11 cellular contexts compared by ENCODE assay signal in genomic region chr11:83047515-83048225, GRCh38. TPM values are rescaled to one million over a fixed set of nuclear protein-coding genes. Genes with fewer than 3 reads are reported as not detected.
DNase-seq lines count a peak whose midpoint lies in the region; ATAC-seq, FAIRE-seq and TF ChIP-seq lines count a peak whose summit lies in the region.
"Had no signal": no experiment of that assay in that cellular context is flagged by ENCODE, and none has a peak within 500 bp of the region (broad histone marks: within the 10 kb centered on the region; RNA-seq: fewer than 3 reads in every experiment).

No MANE protein-coding gene starts in this region.

- peaks cover 73% of the 10 kb centered on the region for H3K4me1 ChIP-seq in A549
- peaks cover 16% of the 10 kb centered on the region for H3K4me1 ChIP-seq in HEK293 (ENCODE audit: control insufficient read depth, insufficient read depth, low read length)
- peaks cover 63% of the 10 kb centered on the region for H3K4me1 ChIP-seq in OCI-LY7 (ENCODE audit: insufficient read depth, low read length, poor library complexity, severe bottlenecking)
- H3K4me1 ChIP-seq in H9 (ENCODE audit: insufficient read depth, low read length) = peaks cover 7% of the 10 kb centered on the region

- peaks cover 26% of the 10 kb centered on the region; the same call in 1 of the 2 replicates for H4K20me1 ChIP-seq in OCI-LY7 (ENCODE audit: insufficient read depth, low read length)
- H4K20me1 ChIP-seq in H9 (ENCODE audit: control insufficient read depth, insufficient read depth, insufficient read length) = no peaks in the 10 kb centered on the region

- peak overlapping the region; percentile 71 for H3K27ac Mint-ChIP-seq in memory B cell
- peak overlapping the region in 1 of 3 experiments; percentile 15; a peak in 3 of 7 replicates for H3K27ac Mint-ChIP-seq in H9

- TF ChIP-seq EP300 in A549 (IDR thresholded peaks at IDR 0.05) = no peak

- no peak overlapping the region for H3K4me3 ChIP-seq in A549
- no peak overlapping the region for H3K4me3 ChIP-seq in HEK293 (ENCODE audit: low read depth, low read length)
- H3K4me3 ChIP-seq in OCI-LY7 (ENCODE audit: low read depth, low read length, poor library complexity, severe bottlenecking) = no peak overlapping the region
- H3K4me3 ChIP-seq: skin epidermis had no signal

- H3K9ac ChIP-seq in H9 (ENCODE audit: extremely low read depth, insufficient read length, low read length) = no peak overlapping the region

- H2BK12ac ChIP-seq in H9 (ENCODE audit: insufficient read length, low read depth, low read length) = no peak overlapping the region

- in situ Hi-C loops in ACHN (cut with HindIII; ENCODE audit: low pct_ligation_motif_present, low pct_unique_long_range_greater_than_20kb, low sequenced_read_pairs) = no loop called here

- H3K27ac ChIP-seq in A549 (peak overlapping the region in 1 of 2 experiments; percentile 46; a peak in 3 of 6 replicates), HEK293 (ENCODE audit: extremely low read depth, low read depth, low read length) (no peak overlapping the region), OCI-LY7 (ENCODE audit: low read depth, low read length, poor library complexity, severe bottlenecking) (no peak overlapping the region), H9 (ENCODE audit: insufficient read length, low read depth, low read length) (no peak overlapping the region)

- H3K4me2 ChIP-seq in A549 (peak overlapping the region; percentile 25; the same call in 1 of the 3 replicates), OCI-LY7 (ENCODE audit: low read length) (peak overlapping the region; percentile 30), H9 (ENCODE audit: insufficient read depth, insufficient read length, low read length) (no peak overlapping the region)

- H3K18ac ChIP-seq in H9 (ENCODE audit: insufficient read length, low read depth, low read length) = no peak overlapping the region

- H3T11ph ChIP-seq in H9 (ENCODE audit: low read length) = no peak overlapping the region

- H2BK15ac ChIP-seq in H9 (ENCODE audit: low read depth, low read length) = no peak overlapping the region

- H3K9me2 ChIP-seq in OCI-LY7 (ENCODE audit: insufficient read depth, low read length) = no peaks in the 10 kb centered on the region

- H3K4me3 Mint-ChIP-seq in memory B cell = peak overlapping the region; percentile 21
- no peak overlapping the region for H3K4me3 Mint-ChIP-seq in H9

- no peak for TF ChIP-seq RAD21 in A549 (conservative IDR thresholded peaks at IDR 0.05 in 1 of 2, IDR thresholded peaks at IDR 0.05 in 1 of 2)

- H3K56ac ChIP-seq in H9 (ENCODE audit: insufficient read length, low read depth, low read length) = no peak overlapping the region

- H3K9me3 ChIP-seq in A549 (0 out of 3 replicates have a peak, but pooled peaks cover 3% of the 10 kb centered on the region), HEK293 (ENCODE audit: control insufficient read depth, insufficient read depth, low read depth, low read length) (no peaks in the 10 kb centered on the region), OCI-LY7 (ENCODE audit: low read length) (peaks cover 15% of the 10 kb centered on the region; the same call in 1 of the 2 replicates), H9 (ENCODE audit: control insufficient read depth, low read depth, low read length) (no peaks in the 10 kb centered on the region)

- intact Hi-C loops in OCI-LY7 (cut with micrococcal nuclease; ENCODE audit: unreplicated experiment) = no loop called here

- H2BK5ac ChIP-seq in H9 (ENCODE audit: insufficient read length, low read length) = no peak overlapping the region

- H3K79me2 ChIP-seq in OCI-LY7 (ENCODE audit: insufficient read depth, low read depth, low read length) (peaks cover 100% of the 10 kb centered on the region), H9 (ENCODE audit: insufficient read depth, low read length) (no peaks in the 10 kb centered on the region; the same call in 1 of the 2 replicates)

- no peaks in the 10 kb centered on the region for H3K79me1 ChIP-seq in H9 (ENCODE audit: insufficient read depth, low read depth, low read length, poor library complexity, severe bottlenecking)

- POLR2A ChIA-PET in A549 (lab: Yijun Ruan, JAX) (no interaction called here), HEK293 (lab: Yijun Ruan, JAX) (no interaction called here), OCI-LY7 (lab: Charles Lee) (interaction anchor here (0.5 to 2.7 kb wide), 9 partner anchors 10 to 180 kb away, joined by 3 to 17 read pairs (median 4); no protein-coding TSS in a partner anchor)

- 76% methylated on average over 4 of the region's 4 CpGs for WGBS in A549 (ENCODE audit: missing lambda C conversion rate)
- no CpG with 5 or more reads among the region's 4 CpGs for WGBS in H9 (ENCODE audit: extremely low coverage, insufficient read length, low lambda C conversion rate)

- TF ChIP-seq CTCF in A549 (IDR thresholded peaks at IDR 0.05) = no peak
- no peak for TF ChIP-seq CTCF in HEK293 (tag by site-specific recombination; IDR thresholded peaks at IDR 0.05)
- no peak for TF ChIP-seq CTCF in OCI-LY7 (conservative IDR thresholded peaks at IDR 0.05; ENCODE audit: low read length)
- TF ChIP-seq CTCF in H9 (conservative IDR thresholded peaks at IDR 0.05) = no peak

- no peak for FAIRE-seq in A549 (lab: Jason Lieb, UNC)

- H2AK5ac ChIP-seq in H9 (ENCODE audit: insufficient read length, low read length) = no peak overlapping the region

- H3K36me3 Mint-ChIP-seq in memory B cell = peaks cover 22% of the 10 kb centered on the region
- no peaks in the 10 kb centered on the region for H3K36me3 Mint-ChIP-seq in H9 (ENCODE audit: insufficient read depth in 1 of 3, low read depth in 3 of 3)

- no peak overlapping the region for H3K4ac ChIP-seq in H9 (ENCODE audit: low read depth, low read length)

- no peak overlapping the region for H4K5ac ChIP-seq in H9 (ENCODE audit: insufficient read length, low read depth, low read length)

- H3K9me3 Mint-ChIP-seq in memory B cell (peaks cover 2% of the 10 kb centered on the region), H9 (no peaks in the 10 kb centered on the region)

- H3K14ac ChIP-seq in H9 (ENCODE audit: insufficient read depth, low read length) = no peak overlapping the region

- H3K36me3 ChIP-seq in HEK293 (ENCODE audit: control insufficient read depth in 2 of 2, insufficient read depth in 1 of 2, low read length in 2 of 2) (no peaks in the 10 kb centered on the region), OCI-LY7 (ENCODE audit: insufficient read depth, low read length) (peaks cover 35% of the 10 kb centered on the region)

- H4K8ac ChIP-seq in H9 (replicated peaks; ENCODE audit: insufficient read length, low read depth, low read length) = no peak overlapping the region

- DNase-seq in A549 (ENCODE audit: low read depth in 1 of 2, low spot score in 1 of 2) = no peak
- no peak for DNase-seq in OCI-LY7 (ENCODE audit: low spot score)
- DNase-seq in memory B cell (ENCODE audit: low spot score in 2 of 2) = no peak
- no peak for DNase-seq in ACHN
- DNase-seq in occipital lobe (lab: John Stamatoyannopoulos, UW) = no peak
- DNase-seq in H9 = no peak
- DNase-seq: GDM1, NCI-H2081 treated with DMSO at 0.1 percent for 48 hours had no signal

- TF ChIP-seq POLR2A in A549 (IDR thresholded peaks at IDR 0.05; ENCODE audit: low read length) = no peak

- CTCF ChIA-PET in A549 (lab: Yijun Ruan, JAX) = interaction anchor here (0.5 to 1.4 kb wide), 2 partner anchors 42 to 356 kb away, joined by 3 read pairs; no protein-coding TSS in a partner anchor
- CTCF ChIA-PET in HEK293 (lab: Yijun Ruan, JAX) = interaction anchor here (0.6 to 0.9 kb wide), 4 partner anchors 9 to 143 kb away, joined by 3 to 5 read pairs (median 3); no protein-coding TSS in a partner anchor
- CTCF ChIA-PET in OCI-LY7 (lab: Charles Lee; ENCODE audit: unreplicated experiment) = no interaction called here

- no peak overlapping the region for H2BK120ac ChIP-seq in H9 (ENCODE audit: low read depth, low read length, poor library complexity, severe bottlenecking)

- no peak for ATAC-seq in A549
- peak; percentile 63 for ATAC-seq in memory B cell (ENCODE audit: low read depth)
- no peak for ATAC-seq in GM19328 (IDR thresholded peaks at IDR 0.05; ENCODE audit: unreplicated experiment)

- peaks cover 52% of the 10 kb centered on the region for H3K4me1 Mint-ChIP-seq in memory B cell
- H3K4me1 Mint-ChIP-seq in H9 = peaks cover 15 to 20% of the 10 kb centered on the region in 2 experiments

- no peaks in the 10 kb centered on the region for H3K27me3 ChIP-seq in H9 (ENCODE audit: insufficient read depth, low read length)

- H3K27me3 Mint-ChIP-seq in memory B cell = no peaks in the 10 kb centered on the region
- no peaks in the 10 kb centered on the region for H3K27me3 Mint-ChIP-seq in H9 (ENCODE audit: low read depth)

- H3K23me2 ChIP-seq in H9 (ENCODE audit: insufficient read length, low read depth, low read length, poor library complexity, severe bottlenecking) = no peaks in the 10 kb centered on the region

- no peak overlapping the region for H4K91ac ChIP-seq in H9 (ENCODE audit: insufficient read length, low read depth, low read length)

- H2AFZ ChIP-seq in OCI-LY7 (ENCODE audit: low read length) (no peak overlapping the region), H9 (ENCODE audit: low read length) (no peak overlapping the region)

- H3K23ac ChIP-seq in H9 (ENCODE audit: insufficient read length, low read depth, low read length) = no peak overlapping the region

- no peak overlapping the region for H2BK20ac ChIP-seq in H9 (ENCODE audit: low read depth, low read length, poor library complexity, severe bottlenecking)

- BruUV-seq in OCI-LY7 (replicated peaks; lab: Mats Ljungman, UMichigan) = TSS peak; percentile 6

TF ChIP-seq in A549, 52 proteins besides CTCF, POLR2A, EP300 and RAD21 (continues in another document):
- no peak for TF ChIP-seq GATA3 (IDR thresholded peaks at IDR 0.05; ENCODE audit: borderline replicate concordance)
- TF ChIP-seq ZSCAN20 (CRISPR knock-in tag; IDR thresholded peaks at IDR 0.05) = no peak
- TF ChIP-seq NFE2L2 (conservative IDR thresholded peaks at IDR 0.05; ENCODE audit: low read length) = no peak
- no peak for TF ChIP-seq FOXS1 (CRISPR knock-in tag; IDR thresholded peaks at IDR 0.05)
- TF ChIP-seq HOXB5 (CRISPR knock-in tag; IDR thresholded peaks at IDR 0.05) = no peak

RNA-seq across cellular contexts. Expression of gene RAB30, which starts 24.0 kb away (rescaled TPM):
- polyA plus RNA-seq in A549 (2011; rRNA removed) (6.2 and 7.0 TPM in 2 replicates), A549 (2017; fragmentation: RNase III; extraction: RNeasy Plus Mini Kit Qiagen cat#74134 plus additional on column Dnase treatment) (3.9 to 4.7 TPM (median 4.2 TPM) in 3 replicates)
- 1.6 and 2.0 TPM in 2 replicates for polyA plus RNA-seq in A549 (2012; cell fraction: cytosol; rRNA removed)
- 1.4 and 1.6 TPM in 2 replicates for polyA plus RNA-seq in A549 (2012; cell fraction: nucleus; rRNA removed)
- 5.8 and 10.3 TPM in 2 replicates for polyA minus RNA-seq in A549 (2011; rRNA and poly(A)+ RNA removed)
- total RNA-seq in OCI-LY7 (2014; rRNA removed; shearing (Covaris generic)) = 27.1 and 33.3 TPM in 2 replicates
- total RNA-seq in OCI-LY7 (2022) (132 TPM in 2 replicates), occipital lobe (47.3 TPM), H9 (2021) (4.8 and 5.7 TPM in 2 replicates)
